5 cellular contexts compared by ENCODE assay signal in genomic region chr5:146728746-146729145, GRCh38.
A peak's percentile ranks its signal among the peaks of the same experiment; 100 is the strongest.
DNase-seq lines count a peak whose midpoint lies in the region; ATAC-seq, FAIRE-seq and TF ChIP-seq lines count a peak whose summit lies in the region.
"Not testable (repeated sequence)": the region's sequence is repeated elsewhere in the genome, so short reads cannot be mapped to it uniquely, and the experiment has no call there.

No MANE protein-coding gene starts in this region.

- not testable (repeated sequence) for H3K4me2 ChIP-seq in K562 (ENCODE audit: insufficient read depth, low read length)

- CTCF ChIA-PET in HEK293 (lab: Yijun Ruan, JAX); K562 (lab: Yijun Ruan, JAX; ENCODE audit: low intra/inter-chr PET ratio): not testable (repeated sequence)

- H3K27ac ChIP-seq in HEK293 (ENCODE audit: extremely low read depth, low read depth, low read length); K562 (ENCODE audit: extremely low read depth, low read depth, low read length); endodermal cell (ENCODE audit: low read depth, low read length): not testable (repeated sequence)

- not testable (repeated sequence) for DNase-seq in adipocyte (ENCODE audit: low read depth); K562 (ENCODE audit: extremely low read depth in 1 of 4, low spot score in 3 of 4); endodermal cell; endothelial cell (ENCODE audit: low spot score)

- not testable (repeated sequence) for FAIRE-seq in K562 (lab: Jason Lieb, UNC)

- not testable (repeated sequence) for H3K4me1 Mint-ChIP-seq in endodermal cell; endothelial cell (ENCODE audit: unreplicated experiment)

- not testable (repeated sequence) for TF ChIP-seq RAD21 in K562 (CRISPR knock-in tag; conservative IDR thresholded peaks at IDR 0.05 in 1 of 2, IDR thresholded peaks at IDR 0.05 in 1 of 2)

- ATAC-seq in K562: not testable (repeated sequence)

- not testable (repeated sequence) for H3K9me1 ChIP-seq in K562 (ENCODE audit: control insufficient read depth, insufficient read depth, low read length)

- WGBS in K562 (ENCODE audit: insufficient coverage, low coverage, missing lambda C conversion rate): 0% methylated on average over 3 of the region's 3 CpGs
- WGBS in endodermal cell (ENCODE audit: insufficient coverage in 1 of 2, insufficient read length in 1 of 2), 2 experiments: 88 to 96% methylated on average over 3 of the region's 3 CpGs

- not testable (repeated sequence) for TF ChIP-seq POLR2A in K562 (conservative IDR thresholded peaks at IDR 0.05)

- H3K79me2 ChIP-seq in K562 (ENCODE audit: control insufficient read depth, insufficient read depth, low read length): not testable (repeated sequence)

- H4K20me1 ChIP-seq in K562 (replicated peaks; ENCODE audit: control insufficient read depth, insufficient read depth, low read length): not testable (repeated sequence)

- intact Hi-C loops in K562 (cut with micrococcal nuclease): not testable (repeated sequence)

- not testable (repeated sequence) for H3K36me3 ChIP-seq in HEK293 (ENCODE audit: control insufficient read depth in 2 of 2, insufficient read depth in 1 of 2, low read length in 2 of 2); adipocyte (ENCODE audit: control insufficient read depth, insufficient read depth, low read length, severe bottlenecking); K562 (ENCODE audit: control insufficient read depth, insufficient read depth, low read length); endodermal cell (ENCODE audit: control insufficient read depth, insufficient read depth, low read length)

- not testable (repeated sequence) for H3K27me3 Mint-ChIP-seq in endodermal cell (ENCODE audit: insufficient read depth); endothelial cell (ENCODE audit: unreplicated experiment)

- POLR2A ChIA-PET in HEK293 (lab: Yijun Ruan, JAX); K562 (lab: Yijun Ruan, JAX): not testable (repeated sequence)

- H3K9me3 Mint-ChIP-seq in endodermal cell: peaks cover 38% of the 10 kb centered on the region
- H3K9me3 Mint-ChIP-seq in endothelial cell (ENCODE audit: unreplicated experiment): peaks cover 27% of the 10 kb centered on the region

- H3K9me3 ChIP-seq in HEK293 (ENCODE audit: control insufficient read depth, insufficient read depth, low read depth, low read length); K562 (replicated peaks; ENCODE audit: control insufficient read depth, insufficient read depth, low read depth, low read length): not testable (repeated sequence)
- H3K9me3 ChIP-seq in adipocyte (ENCODE audit: control insufficient read depth, low read length) (peaks cover 15% of the 10 kb centered on the region), endodermal cell (ENCODE audit: control insufficient read depth, low read length) (peaks cover 29% of the 10 kb centered on the region)

- in situ Hi-C loops in K562 (cut with MboI): not testable (repeated sequence)

- not testable (repeated sequence) for TF ChIP-seq CTCF in HEK293 (tag by site-specific recombination; IDR thresholded peaks at IDR 0.05); K562 (IDR thresholded peaks at IDR 0.05 in 2 of 3, conservative IDR thresholded peaks at IDR 0.05 in 1 of 3; ENCODE audit: insufficient read depth in 2 of 3, low read depth in 1 of 3, low read length in 3 of 3); endodermal cell (conservative IDR thresholded peaks at IDR 0.05); endothelial cell (IDR thresholded peaks at IDR 0.05; ENCODE audit: unreplicated experiment)

- not testable (repeated sequence) for H3K9ac ChIP-seq in adipocyte (ENCODE audit: low read length); K562 (ENCODE audit: insufficient read depth in 1 of 2, low read depth in 2 of 2, low read length in 2 of 2); endodermal cell (ENCODE audit: extremely low read depth, low read length, poor library complexity, severe bottlenecking)

- H3K36me3 Mint-ChIP-seq in endodermal cell (ENCODE audit: low read depth) (peaks cover 22% of the 10 kb centered on the region), endothelial cell (ENCODE audit: low read depth, unreplicated experiment) (peaks cover 17% of the 10 kb centered on the region)

- not testable (repeated sequence) for H3K4me3 Mint-ChIP-seq in endodermal cell
- H3K4me3 Mint-ChIP-seq in endothelial cell (ENCODE audit: unreplicated experiment): peak overlapping the region; percentile 8

- H3K27ac Mint-ChIP-seq in endodermal cell; endothelial cell (ENCODE audit: unreplicated experiment): not testable (repeated sequence)

- H3K4me1 ChIP-seq in HEK293 (ENCODE audit: control insufficient read depth, insufficient read depth, low read length); K562 (replicated peaks in 1 of 2; ENCODE audit: control insufficient read depth in 2 of 2, insufficient read depth in 2 of 2, low read length in 2 of 2); endodermal cell (ENCODE audit: control insufficient read depth, insufficient read depth, low read length): not testable (repeated sequence)
- peaks cover 30% of the 10 kb centered on the region for H3K4me1 ChIP-seq in adipocyte (ENCODE audit: control insufficient read depth, insufficient read depth, low read length)

- not testable (repeated sequence) for BruUV-seq in K562 (replicated peaks; lab: Mats Ljungman, UMichigan)

- not testable (repeated sequence) for H3K4me3 ChIP-seq in HEK293 (ENCODE audit: low read depth, low read length); K562
- H3K4me3 ChIP-seq in adipocyte (ENCODE audit: low read length) (peak overlapping the region; percentile 39), endodermal cell (ENCODE audit: low read length) (peak overlapping the region; percentile 13)

- not testable (repeated sequence) for H3K27me3 ChIP-seq in adipocyte (replicated peaks; ENCODE audit: control insufficient read depth, insufficient read depth, low read length); K562 (ENCODE audit: control insufficient read depth in 2 of 2, insufficient read depth in 2 of 2, low read length in 2 of 2); endodermal cell (ENCODE audit: control insufficient read depth, insufficient read depth, low read length, poor library complexity, severe bottlenecking)

- H2AFZ ChIP-seq in K562 (ENCODE audit: low read depth, low read length): not testable (repeated sequence)

- not testable (repeated sequence) for TF ChIP-seq EP300 in K562 (IDR thresholded peaks at IDR 0.05; ENCODE audit: low read length)

TF ChIP-seq in HEK293, 187 proteins besides CTCF, POLR2A, EP300 and RAD21:
- peak; percentile 94 for TF ChIP-seq ZNF707 (tag by site-specific recombination; IDR thresholded peaks at IDR 0.05)

TF ChIP-seq in K562, 482 proteins besides CTCF, POLR2A, EP300 and RAD21:
- peak; percentile 92 for TF ChIP-seq ZNF707 (CRISPR knock-in tag; conservative IDR thresholded peaks at IDR 0.05)
